ENCODE assay signal across 33 cellular contexts in genomic region chr2:207984765-207985480, GRCh38.
"Had no signal": no experiment of that assay in that cellular context is flagged by ENCODE, and none has a peak within 500 bp of the region (broad histone marks: within the 10 kb centered on the region; RNA-seq: fewer than 3 reads in every experiment).

No MANE protein-coding gene starts in this region.

- H3K4me1 Mint-ChIP-seq: neural crest cell had no signal

- H3K36me3 ChIP-seq: adrenal gland, cardiac muscle cell, colonic mucosa, gastrocnemius medialis, transverse colon, WERI-Rb-1 had no signal

- H3K4me1 ChIP-seq: colonic mucosa, gastrocnemius medialis, testis, transverse colon had no signal

- H3K9me3 ChIP-seq: adrenal gland, colonic mucosa, gastrocnemius medialis, testis, transverse colon had no signal

- H3K27ac ChIP-seq: adrenal gland, cardiac muscle cell, colonic mucosa, dorsolateral prefrontal cortex, gastrocnemius medialis, hepatocyte, testis, transverse colon, WERI-Rb-1 had no signal

- H3K36me3 Mint-ChIP-seq: activated CD4-positive, alpha-beta memory T cell treated with anti-CD3 and anti-CD28 coated beads for 36 hours; activated naive CD8-positive, alpha-beta T cell treated with anti-CD3 and anti-CD28 coated beads for 36 hours had no signal

- H3K9me3 Mint-ChIP-seq: activated CD4-positive, alpha-beta memory T cell treated with anti-CD3 and anti-CD28 coated beads for 36 hours; activated CD4-positive, alpha-beta T cell treated with anti-CD3 and anti-CD28 coated beads, Interleukin-2, amount 10 ng/mL, durations not matched to agents 24 days and 14 days; activated naive CD4-positive, alpha-beta T cell treated with anti-CD3 and anti-CD28 coated beads for 36 hours; activated naive CD8-positive, alpha-beta T cell treated with anti-CD3 and anti-CD28 coated beads for 36 hours; activated T-helper 1 cell treated with anti-CD3 and anti-CD28 coated beads, Interleukin-12 subunit alpha, Interleukin-12 subunit beta, Interleukin-2, Interleukin-4 antibody, amounts not matched to agents 30 ng/mL and 10 ng/mL and 1 ng/mL, durations not matched to agents 14 hours and 24 hours and 36 hours; brain; effector memory CD8-positive, alpha-beta T cell; mesothelial cell of epicardium; naive thymus-derived CD4-positive, alpha-beta T cell; neural crest cell had no signal

- H3K4me3 ChIP-seq: adrenal gland, cardiac muscle cell, colonic mucosa, dorsolateral prefrontal cortex, gastrocnemius medialis, hepatocyte, testis, transverse colon had no signal

- H3K27me3 Mint-ChIP-seq: activated CD4-positive, alpha-beta memory T cell treated with anti-CD3 and anti-CD28 coated beads for 36 hours; activated CD4-positive, alpha-beta T cell treated with anti-CD3 and anti-CD28 coated beads, Interleukin-2, amount 10 ng/mL, durations not matched to agents 24 days and 14 days; activated naive CD8-positive, alpha-beta T cell treated with anti-CD3 and anti-CD28 coated beads for 36 hours; brain; effector memory CD8-positive, alpha-beta T cell; naive thymus-derived CD4-positive, alpha-beta T cell had no signal

- H3K27me3 ChIP-seq: adrenal gland, cardiac muscle cell, colonic mucosa, dorsolateral prefrontal cortex, gastrocnemius medialis, hepatocyte, testis, transverse colon had no signal

- H3K4me3 Mint-ChIP-seq: activated CD4-positive, alpha-beta memory T cell treated with anti-CD3 and anti-CD28 coated beads for 36 hours; activated CD4-positive, alpha-beta T cell treated with anti-CD3 and anti-CD28 coated beads, Interleukin-2, amount 10 ng/mL, durations not matched to agents 24 days and 14 days; activated naive CD4-positive, alpha-beta T cell treated with anti-CD3 and anti-CD28 coated beads for 36 hours; activated naive CD8-positive, alpha-beta T cell treated with anti-CD3 and anti-CD28 coated beads for 36 hours; activated T-helper 1 cell treated with anti-CD3 and anti-CD28 coated beads, Interleukin-12 subunit alpha, Interleukin-12 subunit beta, Interleukin-2, Interleukin-4 antibody, amounts not matched to agents 30 ng/mL and 10 ng/mL and 1 ng/mL, durations not matched to agents 14 hours and 24 hours and 36 hours; brain; effector memory CD8-positive, alpha-beta T cell; mesothelial cell of epicardium; naive thymus-derived CD4-positive, alpha-beta T cell; neural crest cell had no signal

- H3K27ac Mint-ChIP-seq: activated CD4-positive, alpha-beta memory T cell treated with anti-CD3 and anti-CD28 coated beads for 36 hours; activated CD4-positive, alpha-beta T cell treated with anti-CD3 and anti-CD28 coated beads, Interleukin-2, amount 10 ng/mL, durations not matched to agents 24 days and 14 days; activated naive CD4-positive, alpha-beta T cell treated with anti-CD3 and anti-CD28 coated beads for 36 hours; activated naive CD8-positive, alpha-beta T cell treated with anti-CD3 and anti-CD28 coated beads for 36 hours; activated T-helper 1 cell treated with anti-CD3 and anti-CD28 coated beads, Interleukin-12 subunit alpha, Interleukin-12 subunit beta, Interleukin-2, Interleukin-4 antibody, amounts not matched to agents 30 ng/mL and 10 ng/mL and 1 ng/mL, durations not matched to agents 14 hours and 24 hours and 36 hours; brain; mesothelial cell of epicardium; naive thymus-derived CD4-positive, alpha-beta T cell had no signal

- ATAC-seq: effector memory CD8-positive, alpha-beta T cell; gastrocnemius medialis; naive thymus-derived CD4-positive, alpha-beta T cell; right cardiac atrium had no signal

- DNase-seq: activated CD4-positive, alpha-beta memory T cell treated with anti-CD3 and anti-CD28 coated beads for 36 hours; activated CD4-positive, alpha-beta T cell treated with anti-CD3 and anti-CD28 coated beads, Interleukin-2, amount 10 ng/mL, durations not matched to agents 24 days and 14 days; activated CD4-positive, CD25-positive, alpha-beta regulatory T cell treated with anti-CD3 and anti-CD28 coated beads, Interleukin-2, amount 50 U/mL, for 72 hours; activated CD8-positive, alpha-beta memory T cell treated with anti-CD3 and anti-CD28 coated beads, Interleukin-2, amount 50 U/mL, for 4 hours; activated effector memory CD4-positive, alpha-beta T cell treated with anti-CD3 and anti-CD28 coated beads, Interleukin-2, amount 50 U/mL, for 16 hours; activated naive CD4-positive, alpha-beta T cell treated with anti-CD3 and anti-CD28 coated beads for 36 hours; activated naive CD8-positive, alpha-beta T cell treated with anti-CD3 and anti-CD28 coated beads for 36 hours; activated T-cell treated with anti-CD3 and anti-CD28 coated beads, Interleukin-2, amount 50 U/mL, for 1 hour; adrenal gland; aorta; cerebellar nuclear complex; colonic mucosa; dorsolateral prefrontal cortex; effector memory CD8-positive, alpha-beta T cell; erythroblast; gastrocnemius medialis; glutamatergic neuron; islet precursor cell; mammary epithelial cell; naive thymus-derived CD4-positive, alpha-beta T cell; occipital lobe; right cardiac atrium; stimulated activated CD4-positive, alpha-beta T cell treated with anti-CD3 and anti-CD28 coated beads, Interleukin-4, amount 100 ng/mL, for 1 hour; T-helper 1 cell; testis; transverse colon; WERI-Rb-1 had no signal
